ENCODE assay signal across 16 cellular contexts in the genomic region with DNA sequence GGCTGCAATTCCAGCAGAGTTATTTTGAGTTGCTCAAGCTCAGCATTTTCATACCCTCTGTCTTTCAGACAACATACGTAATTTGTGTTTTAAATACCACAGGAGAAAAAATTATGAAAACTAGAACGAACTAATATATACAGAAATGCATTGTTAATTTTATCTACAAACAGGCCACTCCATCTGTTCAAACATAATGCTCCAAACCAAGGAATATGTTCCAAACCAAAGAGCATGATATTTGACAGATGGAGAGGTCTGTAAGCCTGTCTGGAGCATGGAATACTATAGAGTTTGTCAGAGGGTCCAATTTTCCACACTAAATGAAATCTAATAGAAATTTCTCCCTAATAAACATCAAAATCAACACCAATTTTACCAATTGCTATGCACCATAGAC.
A peak's percentile ranks its signal among the peaks of the same experiment; 100 is the strongest.
DNase-seq lines count a peak whose midpoint lies in the region; TF ChIP-seq lines count a peak whose summit lies in the region.
"Had no signal": no experiment of that assay in that cellular context is flagged by ENCODE, and none has a peak within 500 bp of the region (broad histone marks: within the 10 kb centered on the region; RNA-seq: fewer than 3 reads in every experiment).

No MANE protein-coding gene starts in this region.

- TF ChIP-seq CTCF in glutamatergic neuron (IDR thresholded peaks at IDR 0.05; ENCODE audit: partially characterized antibody, unreplicated experiment) (no peak), breast epithelium (IDR thresholded peaks at IDR 0.05) (no peak)

- H3K9me3 ChIP-seq in breast epithelium, result no peaks in the 10 kb centered on the region
- H3K9me3 ChIP-seq: BE2C, HAP-1 had no signal

- DNase-seq in G401 (ENCODE audit: low spot score), result peak; percentile 95
- peak; percentile 36 for DNase-seq in NCI-H2171 (lab: John Stamatoyannopoulos, UW)
- DNase-seq in SK-N-DZ (ENCODE audit: low spot score), result peak; percentile 16
- no peak for DNase-seq in glutamatergic neuron
- no peak for DNase-seq in stimulated activated CD8-positive, alpha-beta memory T cell treated with anti-CD3 and anti-CD28 coated beads, Interleukin-4, amount 100 ng/mL, for 48 hours
- no peak for DNase-seq in breast epithelium (ENCODE audit: low spot score in 2 of 2)
- DNase-seq in T-helper 1 cell, result no peak
- DNase-seq: ACHN; BE2C; CD4-positive, CD25-positive, alpha-beta regulatory T cell; DMS53; DND-41; EL; GM23248 had no signal

- H3K4me1 ChIP-seq in breast epithelium, result no peaks in the 10 kb centered on the region
- H3K4me1 ChIP-seq: BE2C, HAP-1 had no signal

- peaks cover 2% of the 10 kb centered on the region for H3K27me3 Mint-ChIP-seq in glutamatergic neuron (ENCODE audit: unreplicated experiment)
- H3K27me3 Mint-ChIP-seq: CD4-positive, CD25-positive, alpha-beta regulatory T cell had no signal

- H3K27ac Mint-ChIP-seq in glutamatergic neuron (ENCODE audit: unreplicated experiment), result peak overlapping the region; percentile 76
- H3K27ac Mint-ChIP-seq: CD4-positive, CD25-positive, alpha-beta regulatory T cell had no signal

- H3K9me3 Mint-ChIP-seq in glutamatergic neuron (ENCODE audit: unreplicated experiment), result peaks cover 1% of the 10 kb centered on the region

- no peak overlapping the region for H3K4me3 ChIP-seq in breast epithelium
- H3K4me3 ChIP-seq: GM23248, HAP-1 had no signal

- H3K36me3 ChIP-seq in breast epithelium, result no peaks in the 10 kb centered on the region
- H3K36me3 ChIP-seq: BE2C, HAP-1 had no signal

- intact Hi-C loops in breast epithelium (cut with DNase I; ENCODE audit: low total_unique reads), result no loop called here

- no peak overlapping the region for H3K27ac ChIP-seq in breast epithelium
- H3K27ac ChIP-seq: GM23248, HL-60 had no signal

- H3K27me3 ChIP-seq in breast epithelium, result no peaks in the 10 kb centered on the region
- H3K27me3 ChIP-seq: BE2C had no signal

- peak overlapping the region; percentile 57 for H3K4me3 Mint-ChIP-seq in glutamatergic neuron (ENCODE audit: unreplicated experiment)
- H3K4me3 Mint-ChIP-seq: CD4-positive, CD25-positive, alpha-beta regulatory T cell had no signal

- TF ChIP-seq POLR2A in breast epithelium (IDR thresholded peaks at IDR 0.05), result no peak

- in situ Hi-C loops in G401 (cut with HindIII; ENCODE audit: low sequenced_read_pairs), result no loop called here

- H3K36me3 Mint-ChIP-seq in glutamatergic neuron (ENCODE audit: unreplicated experiment), result peaks cover 13% of the 10 kb centered on the region
- H3K36me3 Mint-ChIP-seq: CD4-positive, CD25-positive, alpha-beta regulatory T cell had no signal

- H3K4me1 Mint-ChIP-seq in glutamatergic neuron (ENCODE audit: low read depth, unreplicated experiment), result peaks cover 23% of the 10 kb centered on the region
- H3K4me1 Mint-ChIP-seq: CD4-positive, CD25-positive, alpha-beta regulatory T cell had no signal

Comparison
In these comparisons a context has a peak if more than half of its experiments do, and no peak if none do; other contexts are left out.
1. DNase-seq: peak in G401 (single experiment), NCI-H2171 (single experiment) and SK-N-DZ (single experiment); none in glutamatergic neuron (single experiment), stimulated activated CD8-positive, alpha-beta memory T cell treated with anti-CD3 and anti-CD28 coated beads, Interleukin-4, amount 100 ng/mL, for 48 hours (single experiment), breast epithelium (0 of 2) and T-helper 1 cell (0 of 5).